In genomic region chr3:156160653-156161052, GRCh38 we compare ENCODE assay signal across 9 cellular contexts. TPM values are rescaled to one million over a fixed set of nuclear protein-coding genes. Genes with fewer than 3 reads are reported as not detected.
DNase-seq lines count a peak whose midpoint lies in the region; ATAC-seq and TF ChIP-seq lines count a peak whose summit lies in the region.
"Had no signal": no experiment of that assay in that cellular context is flagged by ENCODE, and none has a peak within 500 bp of the region (broad histone marks: within the 10 kb centered on the region; RNA-seq: fewer than 3 reads in every experiment).

No MANE protein-coding gene starts in this region.

- no peak for TF ChIP-seq CTCF in H9 (conservative IDR thresholded peaks at IDR 0.05)

- no peak overlapping the region for H3K4ac ChIP-seq in H9 (ENCODE audit: low read depth, low read length)

- no peak overlapping the region for H2BK5ac ChIP-seq in H9 (ENCODE audit: insufficient read length, low read length)

- no peak overlapping the region for H3K27ac Mint-ChIP-seq in activated CD4-positive, alpha-beta memory T cell treated with anti-CD3 and anti-CD28 coated beads for 36 hours
- peak overlapping the region in 1 of 3 experiments; percentile 12; a peak in 2 of 7 replicates for H3K27ac Mint-ChIP-seq in H9

- no peak overlapping the region for H2AK5ac ChIP-seq in H9 (ENCODE audit: insufficient read length, low read length)

- no peak overlapping the region for H4K8ac ChIP-seq in H9 (replicated peaks; ENCODE audit: insufficient read length, low read depth, low read length)

- H3K14ac ChIP-seq in H9 (ENCODE audit: insufficient read depth, low read length) = no peak overlapping the region

- peaks cover 16% of the 10 kb centered on the region for H3K4me1 Mint-ChIP-seq in activated T-cell treated with anti-CD3 and anti-CD28 coated beads, Interleukin-2, amount 50 U/mL, for 4 hours (ENCODE audit: low read depth)
- peaks cover 11% of the 10 kb centered on the region for H3K4me1 Mint-ChIP-seq in activated CD4-positive, alpha-beta memory T cell treated with anti-CD3 and anti-CD28 coated beads for 36 hours (ENCODE audit: low read depth)
- peaks cover 11 to 15% of the 10 kb centered on the region in 2 experiments for H3K4me1 Mint-ChIP-seq in H9

- no peak overlapping the region for H3K23ac ChIP-seq in H9 (ENCODE audit: insufficient read length, low read depth, low read length)

- peak in 1 of 2 donors; percentile 43 for ATAC-seq in activated T-cell treated with anti-CD3 and anti-CD28 coated beads, Interleukin-2, amount 50 U/mL, for 4 hours
- ATAC-seq in HG03045 (IDR thresholded peaks at IDR 0.05; ENCODE audit: unreplicated experiment) = peak; percentile 66
- ATAC-seq in stimulated activated naive CD8-positive, alpha-beta T cell treated with anti-CD3 and anti-CD28 coated beads, Interleukin-15, Interleukin-2, amounts not matched to agents 100 U/mL and 50 U/mL, for 24 hours = peak; percentile 52

- H2BK15ac ChIP-seq in H9 (ENCODE audit: low read depth, low read length) = no peak overlapping the region

- no peak overlapping the region for H2BK20ac ChIP-seq in H9 (ENCODE audit: low read depth, low read length, poor library complexity, severe bottlenecking)

- H3K9ac ChIP-seq in H9 (ENCODE audit: extremely low read depth, insufficient read length, low read length) = no peak overlapping the region

- no peak overlapping the region for H2BK120ac ChIP-seq in H9 (ENCODE audit: low read depth, low read length, poor library complexity, severe bottlenecking)

- H3K27me3 ChIP-seq in H9 (ENCODE audit: insufficient read depth, low read length) = no peaks in the 10 kb centered on the region

- peaks cover 3% of the 10 kb centered on the region for H3K9me3 ChIP-seq in H9 (ENCODE audit: control insufficient read depth, low read depth, low read length)

- no peak overlapping the region for H4K5ac ChIP-seq in H9 (ENCODE audit: insufficient read length, low read depth, low read length)

- CTCF ChIA-PET in activated CD4-positive, alpha-beta memory T cell treated with anti-CD3 and anti-CD28 coated beads for 36 hours (lab: Charles Lee) = interaction anchor here (0.7 to 1.4 kb wide), 4 partner anchors 8 to 977 kb away, joined by 3 to 6 read pairs (median 3); no protein-coding TSS in a partner anchor

- no peak overlapping the region for H3T11ph ChIP-seq in H9 (ENCODE audit: low read length)

- DNase-seq in activated T-cell treated with anti-CD3 and anti-CD28 coated beads, Interleukin-2, amount 50 U/mL, for 4 hours = no peak
- no peak for DNase-seq in activated T-cell treated with anti-CD3 and anti-CD28 coated beads for 4 hours
- no peak for DNase-seq in activated CD4-positive, alpha-beta memory T cell treated with anti-CD3 and anti-CD28 coated beads for 36 hours
- DNase-seq in stimulated activated naive CD8-positive, alpha-beta T cell treated with anti-CD3 and anti-CD28 coated beads, Interleukin-15, Interleukin-2, amounts not matched to agents 100 U/mL and 50 U/mL, for 24 hours = no peak
- DNase-seq in epidermal melanocyte (ENCODE audit: insufficient read length, low spot score) = no peak
- DNase-seq in H9 = no peak
- DNase-seq in activated gamma-delta T cell (lab: John Stamatoyannopoulos, UW) = no peak
- DNase-seq: foreskin melanocyte had no signal

- no peaks in the 10 kb centered on the region for H3K79me2 ChIP-seq in H9 (ENCODE audit: insufficient read depth, low read length)

- H3K23me2 ChIP-seq in H9 (ENCODE audit: insufficient read length, low read depth, low read length, poor library complexity, severe bottlenecking) = no peaks in the 10 kb centered on the region

- H3K79me1 ChIP-seq in H9 (ENCODE audit: insufficient read depth, low read depth, low read length, poor library complexity, severe bottlenecking) = no peaks in the 10 kb centered on the region

- peak overlapping the region; percentile 24 for H3K4me3 Mint-ChIP-seq in activated T-cell treated with anti-CD3 and anti-CD28 coated beads, Interleukin-2, amount 50 U/mL, for 4 hours
- peak overlapping the region; percentile 0 for H3K4me3 Mint-ChIP-seq in activated CD4-positive, alpha-beta memory T cell treated with anti-CD3 and anti-CD28 coated beads for 36 hours
- no peak overlapping the region for H3K4me3 Mint-ChIP-seq in H9

- no peak overlapping the region for H2BK12ac ChIP-seq in H9 (ENCODE audit: insufficient read length, low read depth, low read length)

- no peak overlapping the region for H3K56ac ChIP-seq in H9 (ENCODE audit: insufficient read length, low read depth, low read length)

- no peaks in the 10 kb centered on the region for H4K20me1 ChIP-seq in H9 (ENCODE audit: control insufficient read depth, insufficient read depth, insufficient read length)

- H2AFZ ChIP-seq in H9 (ENCODE audit: low read length) = no peak overlapping the region

- no peaks in the 10 kb centered on the region for H3K4me1 ChIP-seq in H9 (ENCODE audit: insufficient read depth, low read length)

- no peak overlapping the region for H3K4me2 ChIP-seq in H9 (ENCODE audit: insufficient read depth, insufficient read length, low read length)

- peaks cover under 1% of the 10 kb centered on the region for H3K9me3 Mint-ChIP-seq in activated T-cell treated with anti-CD3 and anti-CD28 coated beads, Interleukin-2, amount 50 U/mL, for 4 hours
- peaks cover under 1% of the 10 kb centered on the region for H3K9me3 Mint-ChIP-seq in activated CD4-positive, alpha-beta memory T cell treated with anti-CD3 and anti-CD28 coated beads for 36 hours
- H3K9me3 Mint-ChIP-seq in H9 = peaks cover 8 to 12% of the 10 kb centered on the region in 2 experiments; a peak in 3 of 5 replicates

- no peak overlapping the region for H3K18ac ChIP-seq in H9 (ENCODE audit: insufficient read length, low read depth, low read length)

- H3K27ac ChIP-seq in H9 (ENCODE audit: insufficient read length, low read depth, low read length) = no peak overlapping the region

- no CpG with 5 or more reads among the region's 3 CpGs for WGBS in H9 (ENCODE audit: extremely low coverage, insufficient read length, low lambda C conversion rate)

- H3K27me3 Mint-ChIP-seq in activated T-cell treated with anti-CD3 and anti-CD28 coated beads, Interleukin-2, amount 50 U/mL, for 4 hours (ENCODE audit: low read depth) = no peaks in the 10 kb centered on the region
- no peaks in the 10 kb centered on the region for H3K27me3 Mint-ChIP-seq in activated CD4-positive, alpha-beta memory T cell treated with anti-CD3 and anti-CD28 coated beads for 36 hours
- H3K27me3 Mint-ChIP-seq in H9 (ENCODE audit: low read depth) = no peaks in the 10 kb centered on the region; the same call in 1 of the 2 replicates

- H3K36me3 Mint-ChIP-seq in activated T-cell treated with anti-CD3 and anti-CD28 coated beads, Interleukin-2, amount 50 U/mL, for 4 hours (ENCODE audit: insufficient read depth) = no peaks in the 10 kb centered on the region
- H3K36me3 Mint-ChIP-seq in activated CD4-positive, alpha-beta memory T cell treated with anti-CD3 and anti-CD28 coated beads for 36 hours = no peaks in the 10 kb centered on the region
- H3K36me3 Mint-ChIP-seq in H9 (ENCODE audit: insufficient read depth in 1 of 3, low read depth in 3 of 3) = peaks cover 0 to 10% (median under 1%) of the 10 kb centered on the region in 3 experiments; a peak in 4 of 7 replicates

- POLR2A ChIA-PET in activated CD4-positive, alpha-beta memory T cell treated with anti-CD3 and anti-CD28 coated beads for 36 hours (lab: Charles Lee) = no interaction called here

- H4K91ac ChIP-seq in H9 (ENCODE audit: insufficient read length, low read depth, low read length) = no peak overlapping the region

- intact Hi-C loops in activated CD4-positive, alpha-beta memory T cell treated with anti-CD3 and anti-CD28 coated beads for 36 hours (cut with micrococcal nuclease) = no loop called here

RNA-seq across cellular contexts. Expression of gene KCNAB1, which starts 40.3 kb away (rescaled TPM):
- total RNA-seq in activated T-cell treated with anti-CD3 and anti-CD28 coated beads, Interleukin-2, amount 50 U/mL, for 4 hours = not detected
- total RNA-seq in activated CD4-positive, alpha-beta memory T cell treated with anti-CD3 and anti-CD28 coated beads for 36 hours = not detected
- total RNA-seq in H9 (2021) = 3.7 and 5.2 TPM in 2 replicates

Comparison
In these comparisons a context has a peak if more than half of its experiments do, and no peak if none do; other contexts are left out.
1. H3K4me3 Mint-ChIP-seq: peak in activated T-cell treated with anti-CD3 and anti-CD28 coated beads, Interleukin-2, amount 50 U/mL, for 4 hours (single experiment) and activated CD4-positive, alpha-beta memory T cell treated with anti-CD3 and anti-CD28 coated beads for 36 hours (single experiment); none in H9 (0 of 2).